11 cellular contexts compared by ENCODE assay signal in genomic region chr1:235297579-235297978, GRCh38. TPM values are rescaled to one million over a fixed set of nuclear protein-coding genes. Genes with fewer than 3 reads are reported as not detected.
DNase-seq lines count a peak whose midpoint lies in the region; ATAC-seq and TF ChIP-seq lines count a peak whose summit lies in the region.
"Had no signal": no experiment of that assay in that cellular context is flagged by ENCODE, and none has a peak within 500 bp of the region (broad histone marks: within the 10 kb centered on the region; RNA-seq: fewer than 3 reads in every experiment).

No MANE protein-coding gene starts in this region.

- H3K27me3 Mint-ChIP-seq in T-cell, result no peaks in the 10 kb centered on the region

- H3K36me3 ChIP-seq in BE2C, result no peaks in the 10 kb centered on the region

- H3K4me3 ChIP-seq in BE2C (ENCODE audit: low read depth, low read length), result no peak overlapping the region

- H3K36me3 Mint-ChIP-seq in T-cell, result peaks cover 4% of the 10 kb centered on the region

- no peaks in the 10 kb centered on the region for H3K9me3 Mint-ChIP-seq in T-cell

- CTCF ChIA-PET in T-cell (lab: Charles Lee), result no interaction called here

- peak overlapping the region; percentile 59 to 69 (median 64) for H3K4me3 Mint-ChIP-seq in T-cell

- POLR2A ChIA-PET in T-cell (lab: Charles Lee), result no interaction called here

- H3K9me3 ChIP-seq in BE2C, result no peaks in the 10 kb centered on the region

- H3K27ac Mint-ChIP-seq in T-cell, result peak overlapping the region; percentile 77 to 87

- peaks cover 66 to 69% (median 66%) of the 10 kb centered on the region in 3 donors for H3K4me1 Mint-ChIP-seq in T-cell

- ATAC-seq in GM18907 (IDR thresholded peaks at IDR 0.05; ENCODE audit: unreplicated experiment) (peak; percentile 69), T-cell (replicated peaks in 1 of 4) (peak; percentile 73 to 83 (median 80)), GM21723 (IDR thresholded peaks at IDR 0.05; ENCODE audit: unreplicated experiment) (no peak)

- peaks cover 6% of the 10 kb centered on the region for H3K4me1 ChIP-seq in BE2C

- DNase-seq in A172 (ENCODE audit: low spot score), result peak; percentile 14
- DNase-seq in T-cell, result peak in 1 of 34 experiments; percentile 8
- peak; percentile 11 for DNase-seq in dermis blood vessel endothelial cell
- no peak for DNase-seq in BE2C
- no peak for DNase-seq in COLO668 (lab: John Stamatoyannopoulos, UW; ENCODE audit: unreplicated experiment)
- DNase-seq in kidney glomerular epithelial cell (lab: John Stamatoyannopoulos, UW), result no peak
- DNase-seq: anterior cingulate cortex, NCI-H1048, retina had no signal

- no peaks in the 10 kb centered on the region for H3K27me3 ChIP-seq in BE2C

- TF ChIP-seq CTCF in BE2C (IDR thresholded peaks at IDR 0.05; ENCODE audit: low read depth, low read length), result no peak

RNA-seq across cellular contexts. Expression of gene ARID4B, which starts 30.4 kb away (rescaled TPM):
- total RNA-seq in A172 (2014; rRNA removed; shearing (Covaris generic)), result 27.6 and 29.9 TPM in 2 replicates
- total RNA-seq in T-cell (100 to 1,000 TPM in 2 of 5 donors, 10 to 100 TPM in 3; 70.4 to 151 (median 79.1) TPM), dermis blood vessel endothelial cell (62.0 and 67.9 TPM in 2 replicates)
- polyA plus RNA-seq in BE2C (2012; ENCODE audit: insufficient read depth, insufficient read length, low read depth), result 13.1 TPM

RNA-seq across cellular contexts. Expression of gene GGPS1, which starts 30.8 kb away (rescaled TPM):
- total RNA-seq in A172 (2014; rRNA removed; shearing (Covaris generic)), result 51.9 and 64.1 TPM in 2 replicates
- total RNA-seq in T-cell, result 10 to 100 TPM; 32.2 to 44.0 (median 39.8) TPM
- 24.7 and 31.5 TPM in 2 replicates for total RNA-seq in dermis blood vessel endothelial cell
- polyA plus RNA-seq in BE2C (2012; ENCODE audit: insufficient read depth, insufficient read length, low read depth), result 39.0 TPM

Comparison
In these comparisons a context has a peak if more than half of its experiments do, and no peak if none do; other contexts are left out.
1. DNase-seq: peak in A172 (single experiment) and dermis blood vessel endothelial cell (single experiment); none in BE2C (single experiment), COLO668 (single experiment) and kidney glomerular epithelial cell (single experiment).